1 cellular context compared by ENCODE assay signal in the genomic region with DNA sequence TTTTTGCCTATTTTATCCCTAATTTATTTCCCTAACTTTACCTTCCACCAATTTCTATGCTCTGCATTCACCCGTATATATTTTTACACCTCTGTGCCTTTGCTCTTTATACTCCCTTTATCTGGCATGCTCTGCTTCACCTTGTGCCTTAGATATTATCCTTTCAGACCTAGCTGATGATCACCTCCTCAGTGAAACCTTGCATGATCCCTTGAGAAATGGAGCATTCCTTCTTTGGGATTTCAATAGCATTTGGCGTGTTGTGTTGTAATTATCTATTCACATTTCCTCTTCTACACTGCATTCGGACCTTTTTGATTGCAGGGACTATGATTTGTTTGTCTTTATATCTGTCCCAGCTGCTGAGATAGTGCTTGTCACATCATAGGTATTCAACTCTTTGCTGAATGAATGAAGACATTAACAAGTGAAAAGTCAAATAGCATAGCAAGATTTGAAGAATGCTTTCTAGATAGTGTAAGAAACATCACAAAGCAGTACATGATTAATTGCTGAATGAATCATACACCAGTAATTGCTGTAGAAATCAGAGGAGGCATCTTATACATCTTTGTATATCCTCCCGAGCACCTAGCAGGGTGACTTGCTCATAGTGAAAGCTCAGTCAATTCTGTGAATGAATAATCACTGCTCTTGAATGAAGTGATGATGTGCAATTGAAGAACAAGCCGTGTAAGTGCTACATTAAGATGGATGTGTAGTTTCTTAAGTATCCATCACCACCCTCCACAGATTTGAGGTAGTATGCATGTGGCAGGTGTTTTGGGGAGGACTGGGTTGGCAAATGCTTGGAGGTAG.
TF ChIP-seq lines count a peak whose summit lies in the region.

No MANE protein-coding gene starts in this region.

TF ChIP-seq in SK-N-SH treated with all-trans-retinoic acid at 6 μM for 48 hours, 23 proteins besides CTCF, POLR2A, EP300 and RAD21 (continued from another document):
- TF ChIP-seq TCF4 (CRISPR knock-in tag; IDR thresholded peaks at IDR 0.05; ENCODE audit: borderline replicate concordance) (no peak), ZFP3 (CRISPR knock-in tag; IDR thresholded peaks at IDR 0.05) (no peak), CSRNP3 (CRISPR knock-in tag; IDR thresholded peaks at IDR 0.05) (no peak)
TF ChIP-seq in SK-N-SH treated with all-trans-retinoic acid at 6 μM for 48 hours: peak in this region for 0.
